11 cellular contexts compared by ENCODE assay signal in the genomic region with DNA sequence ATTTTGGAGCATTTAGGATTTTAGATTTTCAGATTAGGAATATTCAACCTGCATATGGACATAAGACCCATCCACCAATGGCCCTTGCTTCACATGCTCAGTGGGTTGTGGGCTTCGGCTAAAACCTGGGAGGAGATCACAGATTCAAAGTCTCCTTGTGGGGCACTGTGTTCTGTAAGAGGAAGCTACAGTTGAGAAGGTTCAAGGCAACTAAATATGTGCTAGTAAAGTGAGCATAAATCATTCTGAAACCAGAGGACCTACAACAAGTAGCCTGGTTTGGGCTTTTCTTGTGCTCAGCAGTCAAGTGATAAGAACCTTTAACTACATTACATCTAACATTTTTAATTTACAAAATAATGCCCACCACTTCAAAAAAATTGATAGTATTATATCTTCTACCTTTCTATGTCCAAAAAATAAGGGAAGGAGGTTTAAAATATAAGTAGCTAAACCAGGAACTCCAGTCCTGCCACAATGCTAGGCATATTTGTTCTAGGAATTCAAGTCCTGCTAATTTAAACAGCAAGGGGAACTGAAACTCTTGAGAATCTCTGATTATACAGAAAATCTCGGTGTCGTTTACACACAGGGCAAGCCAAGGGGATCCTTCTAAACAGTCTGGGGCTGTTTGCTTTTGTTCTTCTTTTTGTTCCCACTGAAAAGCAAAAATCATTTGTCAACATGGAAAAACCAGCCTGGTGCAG. TPM values are rescaled to one million over a fixed set of nuclear protein-coding genes. Genes with fewer than 3 reads are reported as not detected.
DNase-seq lines count a peak whose midpoint lies in the region; ATAC-seq and TF ChIP-seq lines count a peak whose summit lies in the region.
"Had no signal": no experiment of that assay in that cellular context is flagged by ENCODE, and none has a peak within 500 bp of the region (broad histone marks: within the 10 kb centered on the region; RNA-seq: fewer than 3 reads in every experiment).

No MANE protein-coding gene starts in this region.

- H3K27me3 Mint-ChIP-seq in activated naive CD8-positive, alpha-beta T cell treated with anti-CD3 and anti-CD28 coated beads, Interleukin-2, amount 10 ng/mL, durations not matched to agents 7 days and 5 days = no peaks in the 10 kb centered on the region
- H3K27me3 Mint-ChIP-seq in type B pancreatic cell = no peaks in the 10 kb centered on the region
- H3K27me3 Mint-ChIP-seq: central memory CD8-positive, alpha-beta T cell had no signal

- POLR2A ChIA-PET in activated naive CD8-positive, alpha-beta T cell treated with anti-CD3 and anti-CD28 coated beads, Interleukin-2, amount 10 ng/mL, durations not matched to agents 7 days and 5 days (lab: Charles Lee) = interaction anchor here (1.5 kb wide), 1 partner anchor 10 kb away, joined by 5 read pairs; no protein-coding TSS in a partner anchor

- no peak for TF ChIP-seq CTCF in type B pancreatic cell (conservative IDR thresholded peaks at IDR 0.05)

- intact Hi-C loops in left colon (cut with DNase I, micrococcal nuclease) = no loop called here

- H3K36me3 Mint-ChIP-seq in activated naive CD8-positive, alpha-beta T cell treated with anti-CD3 and anti-CD28 coated beads, Interleukin-2, amount 10 ng/mL, durations not matched to agents 7 days and 5 days = peaks cover 27% of the 10 kb centered on the region
- H3K36me3 Mint-ChIP-seq in type B pancreatic cell = peaks cover 12% of the 10 kb centered on the region

- H3K4me3 Mint-ChIP-seq in activated naive CD8-positive, alpha-beta T cell treated with anti-CD3 and anti-CD28 coated beads, Interleukin-2, amount 10 ng/mL, durations not matched to agents 7 days and 5 days = peak overlapping the region; percentile 12
- H3K4me3 Mint-ChIP-seq in type B pancreatic cell = no peak overlapping the region
- H3K4me3 Mint-ChIP-seq: central memory CD8-positive, alpha-beta T cell; nephron had no signal

- H3K9me3 Mint-ChIP-seq in activated naive CD8-positive, alpha-beta T cell treated with anti-CD3 and anti-CD28 coated beads, Interleukin-2, amount 10 ng/mL, durations not matched to agents 7 days and 5 days = no peaks in the 10 kb centered on the region
- no peaks in the 10 kb centered on the region for H3K9me3 Mint-ChIP-seq in type B pancreatic cell
- H3K9me3 Mint-ChIP-seq: central memory CD8-positive, alpha-beta T cell; nephron had no signal

- ATAC-seq in GM19455 (IDR thresholded peaks at IDR 0.05; ENCODE audit: unreplicated experiment) = peak; percentile 86
- ATAC-seq in HG03159 (IDR thresholded peaks at IDR 0.05; ENCODE audit: unreplicated experiment) = peak; percentile 80
- peak; percentile 35 for ATAC-seq in activated naive CD8-positive, alpha-beta T cell treated with anti-CD3 and anti-CD28 coated beads, Interleukin-2, amount 10 ng/mL, durations not matched to agents 7 days and 5 days (ENCODE audit: low read depth)
- no peak for ATAC-seq in left colon
- ATAC-seq: PC-3 had no signal

- H3K27ac Mint-ChIP-seq in activated naive CD8-positive, alpha-beta T cell treated with anti-CD3 and anti-CD28 coated beads, Interleukin-2, amount 10 ng/mL, durations not matched to agents 7 days and 5 days = peak overlapping the region; percentile 13
- no peak overlapping the region for H3K27ac Mint-ChIP-seq in type B pancreatic cell
- H3K27ac Mint-ChIP-seq: nephron had no signal

- H3K4me1 Mint-ChIP-seq in activated naive CD8-positive, alpha-beta T cell treated with anti-CD3 and anti-CD28 coated beads, Interleukin-2, amount 10 ng/mL, durations not matched to agents 7 days and 5 days = peaks cover 52% of the 10 kb centered on the region
- no peaks in the 10 kb centered on the region for H3K4me1 Mint-ChIP-seq in type B pancreatic cell (ENCODE audit: unreplicated experiment)

- peak; percentile 62 for DNase-seq in DMS53 (lab: John Stamatoyannopoulos, UW)
- no peak for DNase-seq in activated naive CD8-positive, alpha-beta T cell treated with anti-CD3 and anti-CD28 coated beads, Interleukin-2, amount 10 ng/mL, durations not matched to agents 7 days and 5 days
- no peak for DNase-seq in left colon
- DNase-seq in type B pancreatic cell (ENCODE audit: extremely low spot score, unreplicated experiment) = no peak
- no peak for DNase-seq in HuH-7 (ENCODE audit: low spot score)
- DNase-seq in activated CD4-positive, alpha-beta T cell treated with anti-CD3 and anti-CD28 coated beads for 4 hours = no peak
- DNase-seq: PC-3 had no signal

RNA-seq across cellular contexts. Expression of a gene that starts 36.6 kb away (rescaled TPM):
- total RNA-seq in activated naive CD8-positive, alpha-beta T cell treated with anti-CD3 and anti-CD28 coated beads, Interleukin-2, amount 10 ng/mL, durations not matched to agents 7 days and 5 days = 10 to 100 TPM; 36.7 to 39.8 TPM
- 10 to 100 TPM; 31.1 to 33.9 TPM for total RNA-seq in left colon
- total RNA-seq in type B pancreatic cell (ENCODE audit: low replicate concordance) = 16.9 and 21.5 TPM in 2 replicates
